ENCODE assay signal across 8 cellular contexts in genomic region chr11:925158-925495, GRCh38. TPM values are rescaled to one million over a fixed set of nuclear protein-coding genes. Genes with fewer than 3 reads are reported as not detected.
A peak's percentile ranks its signal among the peaks of the same experiment; 100 is the strongest.
DNase-seq lines count a peak whose midpoint lies in the region; ATAC-seq and TF ChIP-seq lines count a peak whose summit lies in the region.

No MANE protein-coding gene starts in this region.

- H3K27ac ChIP-seq in C4-2B (peak overlapping the region; percentile 82; the same call in 1 of the 2 replicates), MM.1S (ENCODE audit: low read length) (no peak overlapping the region), neutrophil (peak overlapping the region; percentile 81)

- DNase-seq in MM.1S (no peak), activated T-cell treated with anti-CD3 and anti-CD28 coated beads for 4 hours (no peak), hypothalamus (lab: John Stamatoyannopoulos, UW) (no peak), NCI-H446 (lab: John Stamatoyannopoulos, UW) (no peak)

- H3K4me2 ChIP-seq in MM.1S (ENCODE audit: low read depth, low read length): peak overlapping the region; percentile 43; the same call in 1 of the 2 replicates

- peaks cover 27% of the 10 kb centered on the region for H3F3A ChIP-seq in MM.1S (ENCODE audit: insufficient read depth, low read length)

- H3K4me3 ChIP-seq in MM.1S (ENCODE audit: low read length) (peak overlapping the region; percentile 54; the same call in 1 of the 2 replicates), neutrophil (ENCODE audit: low read depth in 1 of 2, low read length in 1 of 2) (peak overlapping the region; percentile 58 to 72)

- no peaks in the 10 kb centered on the region for H3K36me3 ChIP-seq in MM.1S (replicated peaks; ENCODE audit: insufficient read depth, low read length)
- H3K36me3 ChIP-seq in neutrophil: no peaks in the 10 kb centered on the region

- peaks cover 34% of the 10 kb centered on the region for H3K79me2 ChIP-seq in MM.1S (ENCODE audit: low read length)

- H3K9ac ChIP-seq in MM.1S (ENCODE audit: low read length): no peak overlapping the region; the same call in 1 of the 2 replicates

- no peak for TF ChIP-seq CTCF in C4-2B (conservative IDR thresholded peaks at IDR 0.05)
- TF ChIP-seq CTCF in MM.1S (IDR thresholded peaks at IDR 0.05; ENCODE audit: low read length): no peak
- TF ChIP-seq CTCF in neutrophil (IDR thresholded peaks at IDR 0.05): no peak

- no peak overlapping the region for H2AFZ ChIP-seq in MM.1S (ENCODE audit: low read length)

- H3K9me3 ChIP-seq in MM.1S (replicated peaks; ENCODE audit: insufficient read depth, low read length) (no peaks in the 10 kb centered on the region), neutrophil (no peaks in the 10 kb centered on the region)

- peaks cover 26% of the 10 kb centered on the region for H3K4me1 ChIP-seq in MM.1S (ENCODE audit: low read length)
- H3K4me1 ChIP-seq in neutrophil (ENCODE audit: control insufficient read depth in 1 of 2, insufficient read depth in 1 of 2, low read depth in 1 of 2, low read length in 1 of 2): peaks cover 7 to 12% of the 10 kb centered on the region in 2 experiments

- H4K20me1 ChIP-seq in MM.1S (ENCODE audit: insufficient read depth, low read length): no peaks in the 10 kb centered on the region; the same call in 1 of the 2 replicates

- H3K27me3 ChIP-seq in MM.1S (replicated peaks; ENCODE audit: insufficient read depth, low read length): no peaks in the 10 kb centered on the region
- no peaks in the 10 kb centered on the region for H3K27me3 ChIP-seq in neutrophil

- no peaks in the 10 kb centered on the region for H3K9me2 ChIP-seq in MM.1S (replicated peaks; ENCODE audit: insufficient read depth, low read length)

- ATAC-seq in esophagus mucosa (peak; percentile 8), HG02840 (IDR thresholded peaks at IDR 0.05; ENCODE audit: low FRiP score, unreplicated experiment) (no peak)

RNA-seq across cellular contexts. Expression of gene AP2A2, which starts 0.5 kb away (rescaled TPM):
- 34.9 TPM for total RNA-seq in esophagus mucosa

RNA-seq across cellular contexts. Expression of gene CHID1, which starts 14.5 kb away (rescaled TPM):
- 56.6 TPM for total RNA-seq in esophagus mucosa
